ENCODE assay signal across 8 cellular contexts in genomic region chr22:20456064-20456721, GRCh38. TPM values are rescaled to one million over a fixed set of nuclear protein-coding genes. Genes with fewer than 3 reads are reported as not detected.
A peak's percentile ranks its signal among the peaks of the same experiment; 100 is the strongest.
DNase-seq lines count a peak whose midpoint lies in the region; ATAC-seq and TF ChIP-seq lines count a peak whose summit lies in the region.

No MANE protein-coding gene starts in this region.

- no peaks in the 10 kb centered on the region for H3K27me3 ChIP-seq in CD4-positive, CD25-positive, alpha-beta regulatory T cell (ENCODE audit: control insufficient read depth, insufficient read depth, low read length)
- H3K27me3 ChIP-seq in H7 (ENCODE audit: control insufficient read depth, insufficient read depth, low read length) (no peaks in the 10 kb centered on the region), left lung (no peaks in the 10 kb centered on the region)

- H3K9me3 ChIP-seq in CD4-positive, CD25-positive, alpha-beta regulatory T cell (ENCODE audit: control insufficient read depth in 2 of 2, low read length in 2 of 2), result no peaks in the 10 kb centered on the region
- H3K9me3 ChIP-seq in left lung, result no peaks in the 10 kb centered on the region

- H3K27me3 Mint-ChIP-seq in CD4-positive, CD25-positive, alpha-beta regulatory T cell, result no peaks in the 10 kb centered on the region

- peak; percentile 81 to 94 for TF ChIP-seq CTCF in left lung (IDR thresholded peaks at IDR 0.05)

- peaks cover 11 to 47% (median 24%) of the 10 kb centered on the region in 4 donors for H3K4me1 Mint-ChIP-seq in CD4-positive, CD25-positive, alpha-beta regulatory T cell

- peaks cover 18% of the 10 kb centered on the region for H3K36me3 ChIP-seq in CD4-positive, CD25-positive, alpha-beta regulatory T cell (ENCODE audit: control insufficient read depth, insufficient read depth, low read length)
- no peaks in the 10 kb centered on the region for H3K36me3 ChIP-seq in H7 (replicated peaks; ENCODE audit: control insufficient read depth, insufficient read depth, low read length)
- peaks cover 0 to 26% of the 10 kb centered on the region in 2 donors for H3K36me3 ChIP-seq in left lung

- H3K27ac ChIP-seq in CD4-positive, CD25-positive, alpha-beta regulatory T cell (ENCODE audit: insufficient read depth, low read length, poor library complexity, severe bottlenecking), result no peak overlapping the region
- no peak overlapping the region for H3K27ac ChIP-seq in left lung

- peaks cover 15% of the 10 kb centered on the region for H3K4me1 ChIP-seq in CD4-positive, CD25-positive, alpha-beta regulatory T cell (ENCODE audit: control insufficient read depth, insufficient read depth, low read length, poor library complexity, severe bottlenecking)
- peaks cover 0 to 23% of the 10 kb centered on the region in 2 donors for H3K4me1 ChIP-seq in left lung

- intact Hi-C loops in left lung (cut with DNase I), result no loop called here

- ATAC-seq in CD4-positive, CD25-positive, alpha-beta regulatory T cell (ENCODE audit: low read depth in 2 of 2), result peak; percentile 87 to 96
- ATAC-seq in left lung (peak; percentile 94), GM18517 (IDR thresholded peaks at IDR 0.05; ENCODE audit: unreplicated experiment) (no peak)

- H3K27ac Mint-ChIP-seq in CD4-positive, CD25-positive, alpha-beta regulatory T cell, result peak overlapping the region; percentile 68 to 81 (median 76)

- H3K4me3 ChIP-seq in CD4-positive, CD25-positive, alpha-beta regulatory T cell (ENCODE audit: low read depth, low read length), result no peak overlapping the region
- no peak overlapping the region for H3K4me3 ChIP-seq in H7 (ENCODE audit: insufficient read depth, low read depth, low read length)
- no peak overlapping the region for H3K4me3 ChIP-seq in left lung

- peaks cover 45% of the 10 kb centered on the region for H3K36me3 Mint-ChIP-seq in CD4-positive, CD25-positive, alpha-beta regulatory T cell

- no peaks in the 10 kb centered on the region for H3K9me3 Mint-ChIP-seq in CD4-positive, CD25-positive, alpha-beta regulatory T cell

- no peak overlapping the region for H3K4me3 Mint-ChIP-seq in CD4-positive, CD25-positive, alpha-beta regulatory T cell

- peak; percentile 61 to 85 (median 77) for DNase-seq in CD4-positive, CD25-positive, alpha-beta regulatory T cell
- DNase-seq in H7 (peak; percentile 93), NCI-H345 treated with DMSO at 0.1 percent for 48 hours (lab: John Stamatoyannopoulos, UW; ENCODE audit: unreplicated experiment) (peak; percentile 27), dedifferentiated amniotic fluid mesenchymal stem cell (ENCODE audit: extremely low spot score) (peak; percentile 72), left lung (peak; percentile 73 to 88)
- DNase-seq in activated CD4-positive, alpha-beta T cell treated with anti-CD3 and anti-CD28 coated beads for 4 hours, result peak; percentile 71 to 76
- peak; percentile 68 to 76 for DNase-seq in stimulated activated CD4-positive, alpha-beta T cell treated with anti-CD3 and anti-CD28 coated beads, Interleukin-4, amount 100 ng/mL, for 4 hours

RNA-seq across cellular contexts. Expression of gene SCARF2, which starts 18.6 kb away (rescaled TPM):
- 6.9 TPM for total RNA-seq in CD4-positive, CD25-positive, alpha-beta regulatory T cell
- 1 to 10 TPM in 2 of 4 donors, under 1 TPM in 2; 0.70 to 1.8 (median 1.1) TPM for polyA plus RNA-seq in CD4-positive, CD25-positive, alpha-beta regulatory T cell
- 11.5 and 15.0 TPM in 2 replicates for total RNA-seq in H7 (2014; rRNA removed; shearing (Covaris generic))
- total RNA-seq in left lung, result 10 to 100 TPM; 22.9 to 24.1 TPM

RNA-seq across cellular contexts. Expression of gene KLHL22, which starts 39.4 kb away (rescaled TPM):
- total RNA-seq in CD4-positive, CD25-positive, alpha-beta regulatory T cell, result 55.6 TPM
- 10 to 100 TPM; 40.1 to 48.1 (median 42.4) TPM for polyA plus RNA-seq in CD4-positive, CD25-positive, alpha-beta regulatory T cell
- total RNA-seq in H7 (2014; rRNA removed; shearing (Covaris generic)), result 21.4 and 28.9 TPM in 2 replicates
- total RNA-seq in left lung, result 10 to 100 TPM; 22.0 to 26.4 TPM

RNA-seq across cellular contexts. Expression of gene MED15, which starts 51.2 kb away (rescaled TPM):
- 397 TPM for total RNA-seq in CD4-positive, CD25-positive, alpha-beta regulatory T cell
- 10 to 100 TPM; 35.1 to 43.0 (median 38.5) TPM for polyA plus RNA-seq in CD4-positive, CD25-positive, alpha-beta regulatory T cell
- 24.4 and 25.3 TPM in 2 replicates for total RNA-seq in H7 (2014; rRNA removed; shearing (Covaris generic))
- total RNA-seq in left lung, result 100 to 1,000 TPM in 1 of 2 donors, 10 to 100 TPM in 1; 89.6 to 121 TPM

Comparison
In these comparisons a context has a peak if more than half of its experiments do, and no peak if none do; other contexts are left out.
1. DNase-seq: peak in every context shown above with its lines; median percentile 93 in H7; 80 in left lung; 77 in CD4-positive, CD25-positive, alpha-beta regulatory T cell; 74 in activated CD4-positive, alpha-beta T cell treated with anti-CD3 and anti-CD28 coated beads for 4 hours; 72 in dedifferentiated amniotic fluid mesenchymal stem cell; 72 in stimulated activated CD4-positive, alpha-beta T cell treated with anti-CD3 and anti-CD28 coated beads, Interleukin-4, amount 100 ng/mL, for 4 hours; 27 in NCI-H345 treated with DMSO at 0.1 percent for 48 hours.